In the genomic region with DNA sequence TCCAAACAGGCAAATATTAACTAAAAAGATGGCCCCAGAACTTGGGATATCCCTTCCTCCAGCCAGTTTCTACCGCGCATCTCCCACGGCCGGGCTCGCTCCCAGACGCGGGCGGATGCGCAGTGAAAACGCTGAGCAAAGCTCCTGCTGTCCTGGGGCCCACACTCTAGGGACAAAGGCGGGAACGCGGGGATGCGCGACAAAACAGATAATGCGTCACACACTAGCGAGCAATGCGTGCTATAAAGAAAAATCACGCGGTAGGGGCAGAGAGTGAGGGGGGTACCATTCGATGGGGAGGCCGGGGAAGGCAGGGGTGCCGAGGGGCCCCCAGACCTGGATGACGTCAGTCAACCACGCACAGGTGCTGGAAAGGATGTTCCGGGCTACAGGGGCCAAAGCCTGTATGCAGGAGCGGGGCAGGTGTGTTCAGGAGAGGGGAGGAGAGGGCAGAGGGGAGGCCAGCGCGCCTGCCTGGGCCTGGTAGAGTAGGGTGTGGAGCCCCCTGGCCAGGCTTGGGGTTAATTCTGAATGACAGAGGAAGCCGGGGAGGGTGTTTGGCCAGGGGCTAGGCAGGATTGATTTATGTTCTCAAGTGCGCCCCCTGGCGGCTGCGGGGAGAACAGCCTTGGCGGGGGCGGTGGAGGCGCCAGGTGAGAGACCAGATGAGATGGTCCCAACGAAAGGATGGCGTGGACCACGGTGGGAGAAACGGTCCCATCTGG, we compare ENCODE assay signal across 8 cellular contexts. TPM values are rescaled to one million over a fixed set of nuclear protein-coding genes. Genes with fewer than 3 reads are reported as not detected.
A peak's percentile ranks its signal among the peaks of the same experiment; 100 is the strongest.
DNase-seq lines count a peak whose midpoint lies in the region; ATAC-seq and TF ChIP-seq lines count a peak whose summit lies in the region.

No MANE protein-coding gene starts in this region.

- H3K36me3 ChIP-seq in RWPE2 (ENCODE audit: low read depth) (no peaks in the 10 kb centered on the region), suprapubic skin (no peaks in the 10 kb centered on the region)

- no peak for TF ChIP-seq POLR2A in suprapubic skin (IDR thresholded peaks at IDR 0.05)

- DNase-seq in GM13977 (ENCODE audit: low spot score) (peak; percentile 81), RWPE2 (ENCODE audit: low spot score) (peak; percentile 61), iPS-NIHi7 (ENCODE audit: extremely low spot score) (peak; percentile 90), suprapubic skin (ENCODE audit: low spot score in 2 of 2) (no peak), NCI-H1105 (lab: John Stamatoyannopoulos, UW) (no peak)
- DNase-seq in stimulated activated CD4-positive, alpha-beta T cell treated with anti-CD3 and anti-CD28 coated beads, TNF-alpha, amount 100 ng/mL, for 48 hours (ENCODE audit: low read depth in 3 of 3): peak; percentile 62 to 65 (median 63)

- peak; percentile 58; the same call in 2 of the 3 replicates for ATAC-seq in RWPE2 (ENCODE audit: low read depth)
- ATAC-seq in HG03280 (IDR thresholded peaks at IDR 0.05; ENCODE audit: unreplicated experiment): no peak

- TF ChIP-seq CTCF in GM13977 (IDR thresholded peaks at IDR 0.05; ENCODE audit: extremely low read depth, insufficient read depth, missing control alignments) (peak; percentile 90), RWPE2 (IDR thresholded peaks at IDR 0.05; ENCODE audit: poor library complexity, severe bottlenecking) (peak; percentile 86), suprapubic skin (IDR thresholded peaks at IDR 0.05) (peak in 1 of 2 donors; percentile 77)

- peaks cover 13% of the 10 kb centered on the region for H3K27me3 Mint-ChIP-seq in activated naive CD4-positive, alpha-beta T cell treated with anti-CD3 and anti-CD28 coated beads, Interleukin-2, amount 50 U/mL, for 24 hours

- H3K27ac ChIP-seq in RWPE2 (ENCODE audit: poor library complexity, severe bottlenecking) (no peak overlapping the region), suprapubic skin (no peak overlapping the region)

- no peaks in the 10 kb centered on the region for H3K9me3 ChIP-seq in RWPE2 (ENCODE audit: severe bottlenecking)
- no peaks in the 10 kb centered on the region for H3K9me3 ChIP-seq in suprapubic skin

- peaks cover 3% of the 10 kb centered on the region for H3K27me3 ChIP-seq in RWPE2 (ENCODE audit: insufficient read depth, poor library complexity, severe bottlenecking)
- peaks cover 35% of the 10 kb centered on the region for H3K27me3 ChIP-seq in suprapubic skin

- H3K4me3 ChIP-seq in RWPE2 (ENCODE audit: severe bottlenecking): no peak overlapping the region
- no peak overlapping the region for H3K4me3 ChIP-seq in suprapubic skin

- H3K9me3 Mint-ChIP-seq in activated naive CD4-positive, alpha-beta T cell treated with anti-CD3 and anti-CD28 coated beads, Interleukin-2, amount 50 U/mL, for 24 hours: no peaks in the 10 kb centered on the region

- in situ Hi-C loops in GM13977 (cut with MboI; ENCODE audit: low pct_unique_long_range_greater_than_20kb, low sequenced_read_pairs, unreplicated experiment): no loop called here

- no peak for TF ChIP-seq EP300 in suprapubic skin (IDR thresholded peaks at IDR 0.05)

- H3K4me1 ChIP-seq in RWPE2 (ENCODE audit: insufficient read depth, poor library complexity, severe bottlenecking) (no peaks in the 10 kb centered on the region), suprapubic skin (peaks cover 4% of the 10 kb centered on the region)

- H3K27ac Mint-ChIP-seq in activated naive CD4-positive, alpha-beta T cell treated with anti-CD3 and anti-CD28 coated beads, Interleukin-2, amount 50 U/mL, for 24 hours: peak overlapping the region; percentile 61

- 65% methylated on average over 40 of the region's 40 CpGs for WGBS in suprapubic skin

- no peaks in the 10 kb centered on the region for H3K36me3 Mint-ChIP-seq in activated naive CD4-positive, alpha-beta T cell treated with anti-CD3 and anti-CD28 coated beads, Interleukin-2, amount 50 U/mL, for 24 hours

- H3K4me3 Mint-ChIP-seq in activated naive CD4-positive, alpha-beta T cell treated with anti-CD3 and anti-CD28 coated beads, Interleukin-2, amount 50 U/mL, for 24 hours: no peak overlapping the region

- H3K4me1 Mint-ChIP-seq in activated naive CD4-positive, alpha-beta T cell treated with anti-CD3 and anti-CD28 coated beads, Interleukin-2, amount 50 U/mL, for 24 hours: peaks cover 11% of the 10 kb centered on the region

RNA-seq across cellular contexts. Expression of a gene that starts 14.9 kb away (rescaled TPM):
- 10 to 100 TPM in 3 of 4 donors, 1 to 10 TPM in 1; 9.0 to 17.9 (median 11.4) TPM for total RNA-seq in suprapubic skin

Comparison
In these comparisons a context has a peak if more than half of its experiments do, and no peak if none do; other contexts are left out.
1. DNase-seq: peak in GM13977 (single experiment), RWPE2 (single experiment), iPS-NIHi7 (single experiment) and stimulated activated CD4-positive, alpha-beta T cell treated with anti-CD3 and anti-CD28 coated beads, TNF-alpha, amount 100 ng/mL, for 48 hours (3 of 3); none in suprapubic skin (0 of 2) and NCI-H1105 (single experiment).